In the genomic region with DNA sequence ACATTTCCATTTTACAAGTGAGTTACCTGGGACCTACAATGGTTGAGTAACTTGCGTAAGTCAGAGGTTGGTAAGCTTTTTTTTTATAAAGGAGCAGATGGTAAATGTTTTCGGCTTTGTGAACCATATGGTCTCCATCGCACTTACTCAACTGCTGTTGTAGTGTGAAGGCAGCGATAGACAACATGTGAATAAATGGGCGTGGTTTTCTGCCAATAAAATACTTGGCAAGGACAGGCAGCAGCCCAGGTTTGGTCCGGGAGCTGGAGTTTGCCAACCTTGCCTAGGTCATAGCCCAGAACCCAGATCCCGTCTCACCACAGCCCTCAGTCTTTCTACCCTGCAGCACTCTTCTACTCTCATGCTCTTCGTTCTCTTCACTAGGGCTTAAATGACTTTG, we compare ENCODE assay signal across 15 cellular contexts. TPM values are rescaled to one million over a fixed set of nuclear protein-coding genes. Genes with fewer than 3 reads are reported as not detected.
DNase-seq lines count a peak whose midpoint lies in the region; ATAC-seq lines count a peak whose summit lies in the region.
"Had no signal": no experiment of that assay in that cellular context is flagged by ENCODE, and none has a peak within 500 bp of the region (broad histone marks: within the 10 kb centered on the region; RNA-seq: fewer than 3 reads in every experiment).

No MANE protein-coding gene starts in this region.

- peaks cover 27% of the 10 kb centered on the region for H3K4me1 Mint-ChIP-seq in activated naive CD4-positive, alpha-beta T cell treated with anti-CD3 and anti-CD28 coated beads for 36 hours (ENCODE audit: low read depth)
- H3K4me1 Mint-ChIP-seq in dendritic cell treated with granulocyte-macrophage colony-stimulating factor and Interleukin-4, amounts not matched to agents 40 ng/mL and 50 ng/mL, for 4 days (ENCODE audit: low read depth), result peaks cover 2% of the 10 kb centered on the region
- H3K4me1 Mint-ChIP-seq in stimulated activated naive B cell treated with anti-CD40 and anti-IgM and Interleukin-4, amounts not matched to agents 10 μg/mL and 1 μg/mL and 100 μg/mL, for 72 hours, result peaks cover 4 to 5% of the 10 kb centered on the region in 2 donors

- H3K36me3 Mint-ChIP-seq in activated naive CD4-positive, alpha-beta T cell treated with anti-CD3 and anti-CD28 coated beads for 36 hours (ENCODE audit: low read depth), result peaks cover 59% of the 10 kb centered on the region
- peaks cover 93% of the 10 kb centered on the region for H3K36me3 Mint-ChIP-seq in dendritic cell treated with granulocyte-macrophage colony-stimulating factor and Interleukin-4, amounts not matched to agents 40 ng/mL and 50 ng/mL, for 4 days (ENCODE audit: low read depth)
- peaks cover 28 to 47% of the 10 kb centered on the region in 2 donors for H3K36me3 Mint-ChIP-seq in stimulated activated naive B cell treated with anti-CD40 and anti-IgM and Interleukin-4, amounts not matched to agents 10 μg/mL and 1 μg/mL and 100 μg/mL, for 72 hours

- no peaks in the 10 kb centered on the region for H3K27me3 Mint-ChIP-seq in activated naive CD4-positive, alpha-beta T cell treated with anti-CD3 and anti-CD28 coated beads for 36 hours (ENCODE audit: low read depth)
- no peaks in the 10 kb centered on the region for H3K27me3 Mint-ChIP-seq in dendritic cell treated with granulocyte-macrophage colony-stimulating factor and Interleukin-4, amounts not matched to agents 40 ng/mL and 50 ng/mL, for 4 days
- no peaks in the 10 kb centered on the region for H3K27me3 Mint-ChIP-seq in stimulated activated naive B cell treated with anti-CD40 and anti-IgM and Interleukin-4, amounts not matched to agents 10 μg/mL and 1 μg/mL and 100 μg/mL, for 72 hours

- H3K9me3 Mint-ChIP-seq in activated naive CD4-positive, alpha-beta T cell treated with anti-CD3 and anti-CD28 coated beads for 36 hours, result no peaks in the 10 kb centered on the region
- H3K9me3 Mint-ChIP-seq in dendritic cell treated with granulocyte-macrophage colony-stimulating factor and Interleukin-4, amounts not matched to agents 40 ng/mL and 50 ng/mL, for 4 days, result no peaks in the 10 kb centered on the region
- H3K9me3 Mint-ChIP-seq in stimulated activated naive B cell treated with anti-CD40 and anti-IgM and Interleukin-4, amounts not matched to agents 10 μg/mL and 1 μg/mL and 100 μg/mL, for 72 hours, result no peaks in the 10 kb centered on the region

- intact Hi-C loops in activated naive CD4-positive, alpha-beta T cell treated with anti-CD3 and anti-CD28 coated beads for 36 hours (cut with micrococcal nuclease), result no loop called here
- intact Hi-C loops in dendritic cell treated with granulocyte-macrophage colony-stimulating factor and Interleukin-4, amounts not matched to agents 40 ng/mL and 50 ng/mL, for 4 days (cut with micrococcal nuclease), result no loop called here

- no peak for ATAC-seq in stimulated activated naive B cell treated with anti-CD40 and anti-IgM and Interleukin-4, amounts not matched to agents 10 μg/mL and 1 μg/mL and 100 μg/mL, for 72 hours (replicated peaks)
- ATAC-seq in HG03457 (IDR thresholded peaks at IDR 0.05; ENCODE audit: unreplicated experiment), result no peak
- no peak for ATAC-seq in HG02798 (IDR thresholded peaks at IDR 0.05; ENCODE audit: poor library complexity, unreplicated experiment)
- ATAC-seq in activated CD4-positive, CD25-positive, alpha-beta regulatory T cell treated with anti-CD3 and anti-CD28 coated beads, Interleukin-2, amount 50 U/mL, for 24 hours, result no peak
- ATAC-seq: Panc1 had no signal

- no peak overlapping the region for H3K4me3 Mint-ChIP-seq in activated naive CD4-positive, alpha-beta T cell treated with anti-CD3 and anti-CD28 coated beads for 36 hours
- no peak overlapping the region for H3K4me3 Mint-ChIP-seq in dendritic cell treated with granulocyte-macrophage colony-stimulating factor and Interleukin-4, amounts not matched to agents 40 ng/mL and 50 ng/mL, for 4 days
- H3K4me3 Mint-ChIP-seq in stimulated activated naive B cell treated with anti-CD40 and anti-IgM and Interleukin-4, amounts not matched to agents 10 μg/mL and 1 μg/mL and 100 μg/mL, for 72 hours, result no peak overlapping the region

- peak overlapping the region; percentile 54 for H3K27ac Mint-ChIP-seq in activated naive CD4-positive, alpha-beta T cell treated with anti-CD3 and anti-CD28 coated beads for 36 hours
- H3K27ac Mint-ChIP-seq in dendritic cell treated with granulocyte-macrophage colony-stimulating factor and Interleukin-4, amounts not matched to agents 40 ng/mL and 50 ng/mL, for 4 days, result peak overlapping the region; percentile 33
- H3K27ac Mint-ChIP-seq in stimulated activated naive B cell treated with anti-CD40 and anti-IgM and Interleukin-4, amounts not matched to agents 10 μg/mL and 1 μg/mL and 100 μg/mL, for 72 hours, result peak overlapping the region; percentile 79

- no peak for DNase-seq in activated naive CD4-positive, alpha-beta T cell treated with anti-CD3 and anti-CD28 coated beads for 36 hours
- no peak for DNase-seq in activated naive CD4-positive, alpha-beta T cell treated with Interleukin-2 at 50 U/mL for 16 hours
- peak; percentile 77 to 96 for DNase-seq in NCI-H524 (lab: John Stamatoyannopoulos, UW)
- DNase-seq in stimulated activated naive B cell treated with anti-CD40 and anti-IgM and Interleukin-4, amounts not matched to agents 10 μg/mL and 1 μg/mL and 100 μg/mL, for 72 hours, result no peak
- DNase-seq: DMS153, EL, IMR-90, Kasumi-1, NCI-H1105 treated with DMSO at 0.1 percent for 48 hours, NCI-H1930 had no signal

- CTCF ChIA-PET in activated naive CD4-positive, alpha-beta T cell treated with anti-CD3 and anti-CD28 coated beads for 36 hours (lab: Charles Lee), result interaction anchor here (0.7 kb wide), 1 partner anchor 11 kb away, joined by 3 read pairs; no protein-coding TSS in a partner anchor

RNA-seq across cellular contexts. Expression of a gene that starts 6.3 kb away (rescaled TPM):
- total RNA-seq in activated naive CD4-positive, alpha-beta T cell treated with anti-CD3 and anti-CD28 coated beads for 36 hours, result 10 to 100 TPM; 44.8 to 48.7 TPM

RNA-seq across cellular contexts. Expression of a gene that starts 23.8 kb away (rescaled TPM):
- 100 to 1,000 TPM; 101 to 105 TPM for total RNA-seq in activated naive CD4-positive, alpha-beta T cell treated with anti-CD3 and anti-CD28 coated beads for 36 hours

RNA-seq across cellular contexts. Expression of a gene that starts 25.3 kb away (rescaled TPM):
- 10 to 100 TPM; 54.3 to 60.9 TPM for total RNA-seq in activated naive CD4-positive, alpha-beta T cell treated with anti-CD3 and anti-CD28 coated beads for 36 hours

RNA-seq across cellular contexts. Expression of a gene that starts 25.4 kb away (rescaled TPM):
- total RNA-seq in activated naive CD4-positive, alpha-beta T cell treated with anti-CD3 and anti-CD28 coated beads for 36 hours, result 10 to 100 TPM; 56.6 to 57.7 TPM

Comparison
In these comparisons a context has a peak if more than half of its experiments do, and no peak if none do; other contexts are left out.
1. DNase-seq: peak in NCI-H524 (2 of 2); none in activated naive CD4-positive, alpha-beta T cell treated with anti-CD3 and anti-CD28 coated beads for 36 hours (single experiment), activated naive CD4-positive, alpha-beta T cell treated with Interleukin-2 at 50 U/mL for 16 hours (single experiment) and stimulated activated naive B cell treated with anti-CD40 and anti-IgM and Interleukin-4, amounts not matched to agents 10 μg/mL and 1 μg/mL and 100 μg/mL, for 72 hours (single experiment).
2. Peak in every context shown above with its lines, with median percentiles within 50 percentile points of each other: H3K27ac Mint-ChIP-seq.